ENCODE assay signal across 24 cellular contexts in the genomic region with DNA sequence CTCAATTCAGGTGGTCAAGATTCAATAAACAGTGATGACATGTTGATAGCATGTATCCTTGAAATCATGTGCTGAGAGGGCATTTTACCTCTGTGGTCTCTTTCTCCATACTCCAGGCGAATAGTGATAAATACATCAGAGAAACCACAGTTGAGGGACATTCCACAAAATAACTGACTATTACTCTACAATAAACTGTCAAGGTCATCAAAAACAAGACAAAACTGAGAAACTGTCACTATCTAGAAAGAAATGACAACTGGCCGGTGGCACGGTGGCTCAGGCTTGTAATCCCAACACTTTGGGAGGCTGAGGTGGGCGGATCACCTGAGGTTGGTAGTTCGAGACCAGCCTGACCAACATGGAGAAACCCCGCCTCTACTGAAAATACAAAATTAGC. TPM values are rescaled to one million over a fixed set of nuclear protein-coding genes. Genes with fewer than 3 reads are reported as not detected.
"Had no signal": no experiment of that assay in that cellular context is flagged by ENCODE, and none has a peak within 500 bp of the region (broad histone marks: within the 10 kb centered on the region; RNA-seq: fewer than 3 reads in every experiment).

No MANE protein-coding gene starts in this region.

- H3K9me3 ChIP-seq: esophagus muscularis mucosa, gastroesophageal sphincter, heart left ventricle, left lung, lower lobe of right lung had no signal

- H3K4me3 ChIP-seq: coronary artery, dorsolateral prefrontal cortex, esophagus muscularis mucosa, gastroesophageal sphincter, heart left ventricle, hepatocyte, left lung, lower lobe of right lung had no signal

- H3K27me3 ChIP-seq: dorsolateral prefrontal cortex, esophagus muscularis mucosa, foreskin keratinocyte, gastroesophageal sphincter, hepatocyte, left lung had no signal

- H3K27ac ChIP-seq: coronary artery, dorsolateral prefrontal cortex, esophagus muscularis mucosa, foreskin keratinocyte, gastroesophageal sphincter, heart left ventricle, hepatocyte, left lung, lower lobe of right lung had no signal

- H3K4me1 ChIP-seq: esophagus muscularis mucosa, foreskin keratinocyte, gastroesophageal sphincter, heart left ventricle, left lung, lower lobe of right lung had no signal

- DNase-seq: dermis blood vessel endothelial cell; dorsolateral prefrontal cortex; effector CD4-positive, alpha-beta T cell; effector memory CD4-positive, alpha-beta T cell; foreskin keratinocyte; heart left ventricle; hypothalamus; immature natural killer cell; islet precursor cell; left cardiac atrium; left lung; left ventricle myocardium superior; lower lobe of right lung; mesendoderm; midbrain had no signal

- FAIRE-seq: colon, endothelial cell of umbilical vein, frontal cortex had no signal

- H3K79me2 ChIP-seq: hepatocyte had no signal

- H3K4me2 ChIP-seq: hepatocyte had no signal

- ATAC-seq: foreskin keratinocyte, gastroesophageal sphincter, heart left ventricle, left cardiac atrium, left lung, left ventricle myocardium superior, lower lobe of right lung had no signal

- H3K36me3 ChIP-seq: esophagus muscularis mucosa, gastroesophageal sphincter, heart left ventricle, left lung, lower lobe of right lung had no signal

- H2AFZ ChIP-seq: hepatocyte had no signal

RNA-seq across cellular contexts. Expression of gene COL17A1, which starts 52.5 kb away (rescaled TPM):
- total RNA-seq: fibroblast of villous mesenchyme, mononuclear cell had no signal
- polyA plus RNA-seq: immature natural killer cell had no signal
